ENCODE assay signal across 11 cellular contexts in genomic region chr10:71981024-71981867, GRCh38. TPM values are rescaled to one million over a fixed set of nuclear protein-coding genes. Genes with fewer than 3 reads are reported as not detected.
DNase-seq lines count a peak whose midpoint lies in the region; ATAC-seq and TF ChIP-seq lines count a peak whose summit lies in the region.
"Had no signal": no experiment of that assay in that cellular context is flagged by ENCODE, and none has a peak within 500 bp of the region (broad histone marks: within the 10 kb centered on the region; RNA-seq: fewer than 3 reads in every experiment).

No MANE protein-coding gene starts in this region.

- ATAC-seq in GM21447 (IDR thresholded peaks at IDR 0.05; ENCODE audit: unreplicated experiment), result no peak
- ATAC-seq: activated CD4-positive, alpha-beta T cell treated with anti-CD3 and anti-CD28 coated beads for 36 hours; stimulated activated naive CD8-positive, alpha-beta T cell treated with anti-CD3 and anti-CD28 coated beads, Interleukin-15, Interleukin-2, amounts not matched to agents 100 U/mL and 50 U/mL, for 24 hours had no signal

- H3K27ac Mint-ChIP-seq in activated T-helper 2 cell treated with anti-CD3 and anti-CD28 coated beads, Interferon-gamma antibody, Interleukin-2, Interleukin-4, amounts not matched to agents 10 μg/mL and 5 μg/mL and 100 μg/mL, durations not matched to agents 14 hours and 24 hours and 36 hours, result no peak overlapping the region
- H3K27ac Mint-ChIP-seq: activated CD4-positive, alpha-beta T cell treated with anti-CD3 and anti-CD28 coated beads for 36 hours had no signal

- H3F3A ChIP-seq in smooth muscle cell (ENCODE audit: low read depth), result peaks cover 9% of the 10 kb centered on the region

- no peak for TF ChIP-seq CTCF in HEK293 (tag by site-specific recombination; IDR thresholded peaks at IDR 0.05)
- no peak for TF ChIP-seq CTCF in cardiac fibroblast (IDR thresholded peaks at IDR 0.05; ENCODE audit: low read depth, low read length)
- TF ChIP-seq CTCF in smooth muscle cell (IDR thresholded peaks at IDR 0.05; ENCODE audit: borderline replicate concordance, insufficient read depth, poor library complexity, severe bottlenecking), result no peak

- no peaks in the 10 kb centered on the region for H3K36me3 Mint-ChIP-seq in activated T-helper 2 cell treated with anti-CD3 and anti-CD28 coated beads, Interferon-gamma antibody, Interleukin-2, Interleukin-4, amounts not matched to agents 10 μg/mL and 5 μg/mL and 100 μg/mL, durations not matched to agents 14 hours and 24 hours and 36 hours (ENCODE audit: low read depth)

- peak overlapping the region; percentile 21; the same call in 1 of the 2 replicates for H3K27ac ChIP-seq in HEK293 (ENCODE audit: extremely low read depth, low read depth, low read length)
- H3K27ac ChIP-seq in smooth muscle cell (ENCODE audit: low read depth), result peak overlapping the region; percentile 30

- no peaks in the 10 kb centered on the region for H3K27me3 ChIP-seq in smooth muscle cell (ENCODE audit: low read depth)

- H3K4me1 ChIP-seq in HEK293 (ENCODE audit: control insufficient read depth, insufficient read depth, low read length) (peaks cover 14% of the 10 kb centered on the region), smooth muscle cell (ENCODE audit: low read depth) (peaks cover 37% of the 10 kb centered on the region)

- H3K4me1 Mint-ChIP-seq in activated T-helper 2 cell treated with anti-CD3 and anti-CD28 coated beads, Interferon-gamma antibody, Interleukin-2, Interleukin-4, amounts not matched to agents 10 μg/mL and 5 μg/mL and 100 μg/mL, durations not matched to agents 14 hours and 24 hours and 36 hours (ENCODE audit: low read depth), result peaks cover 11% of the 10 kb centered on the region

- intact Hi-C loops in activated T-helper 2 cell treated with anti-CD3 and anti-CD28 coated beads, Interferon-gamma antibody, Interleukin-2, Interleukin-4, amounts not matched to agents 10 μg/mL and 5 μg/mL and 100 μg/mL, durations not matched to agents 14 hours and 24 hours and 36 hours (cut with micrococcal nuclease), result no loop called here

- in situ Hi-C loops in ACHN (cut with HindIII; ENCODE audit: low pct_ligation_motif_present, low pct_unique_long_range_greater_than_20kb, low sequenced_read_pairs), result no loop called here

- peak; percentile 37 to 61 for DNase-seq in cardiac fibroblast (ENCODE audit: low read depth in 2 of 2)
- peak; percentile 72 for DNase-seq in left kidney (ENCODE audit: low read depth, low spot score)
- no peak for DNase-seq in smooth muscle cell (lab: John Stamatoyannopoulos, UW; ENCODE audit: unreplicated experiment)
- DNase-seq in activated T-helper 2 cell treated with anti-CD3 and anti-CD28 coated beads, Interferon-gamma antibody, Interleukin-2, Interleukin-4, amounts not matched to agents 10 μg/mL and 5 μg/mL and 100 μg/mL, durations not matched to agents 14 hours and 24 hours and 36 hours (ENCODE audit: low spot score), result no peak
- no peak for DNase-seq in ACHN
- no peak for DNase-seq in stimulated activated CD4-positive, alpha-beta T cell treated with anti-CD3 and anti-CD28 coated beads, Interleukin-4, amount 100 ng/mL, for 1 hour
- DNase-seq: activated CD4-positive, alpha-beta T cell treated with anti-CD3 and anti-CD28 coated beads for 36 hours; NCI-H345; stimulated activated naive CD8-positive, alpha-beta T cell treated with anti-CD3 and anti-CD28 coated beads, Interleukin-15, Interleukin-2, amounts not matched to agents 100 U/mL and 50 U/mL, for 24 hours had no signal

- H3K9me3 ChIP-seq in HEK293 (ENCODE audit: control insufficient read depth, insufficient read depth, low read depth, low read length), result no peaks in the 10 kb centered on the region
- no peaks in the 10 kb centered on the region for H3K9me3 ChIP-seq in smooth muscle cell (replicated peaks; ENCODE audit: low read depth)

- peaks cover 45% of the 10 kb centered on the region for H3K79me2 ChIP-seq in smooth muscle cell (ENCODE audit: low read depth)

- no peaks in the 10 kb centered on the region for H3K36me3 ChIP-seq in HEK293 (ENCODE audit: control insufficient read depth in 2 of 2, insufficient read depth in 1 of 2, low read length in 2 of 2)
- H3K36me3 ChIP-seq in smooth muscle cell (ENCODE audit: low read depth), result no peaks in the 10 kb centered on the region

- no peak overlapping the region for H3K4me3 Mint-ChIP-seq in activated T-helper 2 cell treated with anti-CD3 and anti-CD28 coated beads, Interferon-gamma antibody, Interleukin-2, Interleukin-4, amounts not matched to agents 10 μg/mL and 5 μg/mL and 100 μg/mL, durations not matched to agents 14 hours and 24 hours and 36 hours (ENCODE audit: low read depth)
- H3K4me3 Mint-ChIP-seq: activated CD4-positive, alpha-beta T cell treated with anti-CD3 and anti-CD28 coated beads for 36 hours had no signal

- 74% methylated on average over 14 of the region's 14 CpGs for WGBS in smooth muscle cell (ENCODE audit: low lambda C conversion rate)

- H3K27me3 Mint-ChIP-seq in activated T-helper 2 cell treated with anti-CD3 and anti-CD28 coated beads, Interferon-gamma antibody, Interleukin-2, Interleukin-4, amounts not matched to agents 10 μg/mL and 5 μg/mL and 100 μg/mL, durations not matched to agents 14 hours and 24 hours and 36 hours (ENCODE audit: low read depth), result no peaks in the 10 kb centered on the region
- H3K27me3 Mint-ChIP-seq: activated CD4-positive, alpha-beta T cell treated with anti-CD3 and anti-CD28 coated beads for 36 hours had no signal

- H3K9ac ChIP-seq in smooth muscle cell (ENCODE audit: low read depth), result no peak overlapping the region

- H3K9me3 Mint-ChIP-seq in activated T-helper 2 cell treated with anti-CD3 and anti-CD28 coated beads, Interferon-gamma antibody, Interleukin-2, Interleukin-4, amounts not matched to agents 10 μg/mL and 5 μg/mL and 100 μg/mL, durations not matched to agents 14 hours and 24 hours and 36 hours, result no peaks in the 10 kb centered on the region

- POLR2A ChIA-PET in HEK293 (lab: Yijun Ruan, JAX), result no interaction called here

- peaks cover 61% of the 10 kb centered on the region for H4K20me1 ChIP-seq in smooth muscle cell (ENCODE audit: low read depth)

- H3K4me3 ChIP-seq in HEK293 (ENCODE audit: low read depth, low read length) (no peak overlapping the region), cardiac fibroblast (replicated peaks in 1 of 2; ENCODE audit: low read depth in 2 of 2, low read length in 2 of 2) (no peak overlapping the region), smooth muscle cell (no peak overlapping the region)

- H3K4me2 ChIP-seq in smooth muscle cell, result peak overlapping the region; percentile 3

- no peak overlapping the region for H2AFZ ChIP-seq in smooth muscle cell (ENCODE audit: low read depth)

- CTCF ChIA-PET in HEK293 (lab: Yijun Ruan, JAX), result interaction anchor here (0.5 to 1.6 kb wide), 4 partner anchors 24 to 109 kb away, joined by 3 to 7 read pairs (median 4); no protein-coding TSS in a partner anchor

TF ChIP-seq in HEK293, 187 proteins besides CTCF, POLR2A, EP300 and RAD21:
- TF ChIP-seq ZSCAN16 (tag by site-specific recombination; IDR thresholded peaks at IDR 0.05) (no peak), OSR2 (tag by site-specific recombination; IDR thresholded peaks at IDR 0.05) (peak; percentile 34; the same call in 1 of the 2 replicates), ZBTB20 (tag by site-specific recombination; IDR thresholded peaks at IDR 0.05) (peak; percentile 55; the same call in 1 of the 2 replicates), ZBTB8A (tag by site-specific recombination; IDR thresholded peaks at IDR 0.05) (peak; percentile 26; the same call in 1 of the 2 replicates), ZNF558 (tag by site-specific recombination; IDR thresholded peaks at IDR 0.05) (no peak), ZNF510 (tag by site-specific recombination; IDR thresholded peaks at IDR 0.05; ENCODE audit: insufficient replicate concordance) (no peak)

RNA-seq across cellular contexts. Expression of gene CHST3, which starts 17.1 kb away (rescaled TPM):
- 10.6 and 13.6 TPM in 2 replicates for total RNA-seq in smooth muscle cell
- polyA plus RNA-seq in smooth muscle cell, result 7.0 and 8.5 TPM in 2 replicates
- 0.52 and 0.62 TPM in 2 replicates for total RNA-seq in activated T-helper 2 cell treated with anti-CD3 and anti-CD28 coated beads, Interferon-gamma antibody, Interleukin-2, Interleukin-4, amounts not matched to agents 10 μg/mL and 5 μg/mL and 100 μg/mL, durations not matched to agents 14 hours and 24 hours and 36 hours

Comparison
In these comparisons a context has a peak if more than half of its experiments do, and no peak if none do; other contexts are left out.
1. DNase-seq: peak in cardiac fibroblast (2 of 2) and left kidney (single experiment); none in smooth muscle cell (single experiment), activated T-helper 2 cell treated with anti-CD3 and anti-CD28 coated beads, Interferon-gamma antibody, Interleukin-2, Interleukin-4, amounts not matched to agents 10 μg/mL and 5 μg/mL and 100 μg/mL, durations not matched to agents 14 hours and 24 hours and 36 hours (single experiment), ACHN (single experiment) and stimulated activated CD4-positive, alpha-beta T cell treated with anti-CD3 and anti-CD28 coated beads, Interleukin-4, amount 100 ng/mL, for 1 hour (single experiment).